1 cellular context compared by ENCODE assay signal in the genomic region with DNA sequence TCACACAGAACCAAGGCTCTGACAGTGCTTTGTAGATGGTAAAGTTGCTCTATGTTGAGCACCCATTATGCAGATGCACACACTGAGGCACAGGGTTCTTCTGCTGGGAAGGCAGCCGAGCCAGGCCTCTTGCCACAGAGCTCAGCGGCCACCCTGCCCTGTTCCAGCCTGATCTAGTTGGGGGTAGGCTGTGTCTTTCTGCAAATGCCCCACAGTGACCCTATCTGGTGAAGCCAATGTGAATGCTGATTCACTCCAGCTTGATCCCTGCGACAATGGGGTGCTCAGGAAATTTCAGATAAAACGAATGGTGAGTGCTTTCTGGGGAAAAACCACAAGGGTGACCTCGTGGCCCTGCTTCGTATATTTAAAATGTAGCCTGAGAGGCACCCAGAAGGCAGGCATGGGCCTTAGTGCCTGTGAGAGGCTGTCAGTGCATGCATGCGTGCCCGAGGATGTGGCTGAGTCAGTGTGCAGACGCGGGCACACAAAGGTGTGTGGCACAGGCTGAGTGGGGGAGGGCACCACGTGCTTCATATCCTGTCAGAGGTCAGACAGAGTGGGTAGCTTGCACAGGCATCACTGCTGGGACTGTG.
TF ChIP-seq lines count a peak whose summit lies in the region.

No MANE protein-coding gene starts in this region.

TF ChIP-seq in K562, 482 proteins besides CTCF, POLR2A, EP300 and RAD21 (continued from another document):
- TF ChIP-seq TGIF2 (CRISPR knock-in tag; IDR thresholded peaks at IDR 0.05), result no peak
- TF ChIP-seq ZBTB8A (IDR thresholded peaks at IDR 0.05; ENCODE audit: partially characterized antibody), result no peak
- TF ChIP-seq HDAC2 (IDR thresholded peaks at IDR 0.05), result peak; percentile 74; the same call in 1 of the 2 replicates
- 0 out of 2 replicates have a peak, but pooled peaks have one; percentile 16 for TF ChIP-seq ESRRA (IDR thresholded peaks at IDR 0.05; ENCODE audit: borderline replicate concordance, low read depth)
- TF ChIP-seq KLF16 (IDR thresholded peaks at IDR 0.05), result 0 out of 2 replicates have a peak, but pooled peaks have one; percentile 6
- no peak for TF ChIP-seq NR2C1 (IDR thresholded peaks at IDR 0.05)
- no peak for TF ChIP-seq NR2C1 (tag; IDR thresholded peaks at IDR 0.05)
- TF ChIP-seq CHD1 (IDR thresholded peaks at IDR 0.05; ENCODE audit: low read length), result no peak
- 0 out of 2 replicates have a peak, but pooled peaks have one; percentile 23 for TF ChIP-seq ZNF766 (CRISPR knock-in tag; conservative IDR thresholded peaks at IDR 0.05)
- no peak for TF ChIP-seq ZFP1 (CRISPR knock-in tag; IDR thresholded peaks at IDR 0.05)
- TF ChIP-seq SMARCA5 (IDR thresholded peaks at IDR 0.05), result peak; percentile 69; the same call in 1 of the 2 replicates
- TF ChIP-seq, protein P1, sequence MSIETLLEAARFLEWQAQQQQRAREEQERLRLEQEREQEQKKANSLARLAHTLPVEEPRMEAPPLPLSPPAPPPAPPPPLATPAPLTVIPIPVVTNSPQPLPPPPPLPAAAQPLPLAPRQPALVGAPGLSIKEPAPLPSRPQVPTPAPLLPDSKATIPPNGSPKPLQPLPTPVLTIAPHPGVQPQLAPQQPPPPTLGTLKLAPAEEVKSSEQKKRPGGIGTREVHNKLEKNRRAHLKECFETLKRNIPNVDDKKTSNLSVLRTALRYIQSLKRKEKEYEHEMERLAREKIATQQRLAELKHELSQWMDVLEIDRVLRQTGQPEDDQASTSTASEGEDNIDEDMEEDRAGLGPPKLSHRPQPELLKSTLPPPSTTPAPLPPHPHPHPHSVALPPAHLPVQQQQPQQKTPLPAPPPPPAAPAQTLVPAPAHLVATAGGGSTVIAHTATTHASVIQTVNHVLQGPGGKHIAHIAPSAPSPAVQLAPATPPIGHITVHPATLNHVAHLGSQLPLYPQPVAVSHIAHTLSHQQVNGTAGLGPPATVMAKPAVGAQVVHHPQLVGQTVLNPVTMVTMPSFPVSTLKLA (conservative IDR thresholded peaks at IDR 0.05), result peak; percentile 32 to 69; a peak in 2 of 4 replicates
- TF ChIP-seq ARID1B (IDR thresholded peaks at IDR 0.05), result peak; percentile 43; the same call in 1 of the 2 replicates
- no peak for TF ChIP-seq MTA1 (IDR thresholded peaks at IDR 0.05; ENCODE audit: borderline replicate concordance)
- TF ChIP-seq, protein P2, sequence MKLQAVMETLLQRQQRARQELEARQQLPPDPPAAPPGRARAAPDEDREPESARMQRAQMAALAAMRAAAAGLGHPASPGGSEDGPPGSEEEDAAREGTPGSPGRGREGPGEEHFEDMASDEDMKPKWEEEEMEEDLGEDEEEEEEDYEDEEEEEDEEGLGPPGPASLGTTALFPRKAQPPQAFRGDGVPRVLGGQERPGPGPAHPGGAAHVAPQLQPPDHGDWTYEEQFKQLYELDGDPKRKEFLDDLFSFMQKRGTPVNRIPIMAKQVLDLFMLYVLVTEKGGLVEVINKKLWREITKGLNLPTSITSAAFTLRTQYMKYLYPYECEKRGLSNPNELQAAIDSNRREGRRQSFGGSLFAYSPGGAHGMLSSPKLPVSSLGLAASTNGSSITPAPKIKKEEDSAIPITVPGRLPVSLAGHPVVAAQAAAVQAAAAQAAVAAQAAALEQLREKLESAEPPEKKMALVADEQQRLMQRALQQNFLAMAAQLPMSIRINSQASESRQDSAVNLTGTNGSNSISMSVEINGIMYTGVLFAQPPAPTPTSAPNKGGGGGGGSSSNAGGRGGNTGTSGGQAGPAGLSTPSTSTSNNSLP (IDR thresholded peaks at IDR 0.05; ENCODE audit: borderline replicate concordance, low read depth, low read length), result no peak
- TF ChIP-seq ZBED1 (IDR thresholded peaks at IDR 0.05), result no peak
- TF ChIP-seq RFX7 (CRISPR knock-in tag; IDR thresholded peaks at IDR 0.05), result no peak
- TF ChIP-seq SOX6 (IDR thresholded peaks at IDR 0.05), result 0 out of 2 replicates have a peak, but pooled peaks have one; percentile 27
- peak; percentile 18; the same call in 1 of the 2 replicates for TF ChIP-seq MAFF (IDR thresholded peaks at IDR 0.05; ENCODE audit: low read length)
- peak; percentile 79 for TF ChIP-seq NFE2 (IDR thresholded peaks at IDR 0.05; ENCODE audit: low read depth)
- peak; percentile 36 for TF ChIP-seq ZNF316 (IDR thresholded peaks at IDR 0.05)
- TF ChIP-seq, protein P3, sequence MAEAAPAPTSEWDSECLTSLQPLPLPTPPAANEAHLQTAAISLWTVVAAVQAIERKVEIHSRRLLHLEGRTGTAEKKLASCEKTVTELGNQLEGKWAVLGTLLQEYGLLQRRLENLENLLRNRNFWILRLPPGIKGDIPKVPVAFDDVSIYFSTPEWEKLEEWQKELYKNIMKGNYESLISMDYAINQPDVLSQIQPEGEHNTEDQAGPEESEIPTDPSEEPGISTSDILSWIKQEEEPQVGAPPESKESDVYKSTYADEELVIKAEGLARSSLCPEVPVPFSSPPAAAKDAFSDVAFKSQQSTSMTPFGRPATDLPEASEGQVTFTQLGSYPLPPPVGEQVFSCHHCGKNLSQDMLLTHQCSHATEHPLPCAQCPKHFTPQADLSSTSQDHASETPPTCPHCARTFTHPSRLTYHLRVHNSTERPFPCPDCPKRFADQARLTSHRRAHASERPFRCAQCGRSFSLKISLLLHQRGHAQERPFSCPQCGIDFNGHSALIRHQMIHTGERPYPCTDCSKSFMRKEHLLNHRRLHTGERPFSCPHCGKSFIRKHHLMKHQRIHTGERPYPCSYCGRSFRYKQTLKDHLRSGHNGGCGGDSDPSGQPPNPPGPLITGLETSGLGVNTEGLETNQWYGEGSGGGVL (CRISPR knock-in tag; IDR thresholded peaks at IDR 0.05), result no peak
- TF ChIP-seq TCF3 (CRISPR knock-in tag; IDR thresholded peaks at IDR 0.05), result peak; percentile 52; the same call in 1 of the 2 replicates
- no peak for TF ChIP-seq MEIS2 (IDR thresholded peaks at IDR 0.05; ENCODE audit: partially characterized antibody)
- peak; percentile 92 for TF ChIP-seq ADNP (tag; IDR thresholded peaks at IDR 0.05)
- no peak for TF ChIP-seq HNRNPLL (IDR thresholded peaks at IDR 0.05; ENCODE audit: low read depth, low read length, poor library complexity, severe bottlenecking)
- TF ChIP-seq, protein P4, sequence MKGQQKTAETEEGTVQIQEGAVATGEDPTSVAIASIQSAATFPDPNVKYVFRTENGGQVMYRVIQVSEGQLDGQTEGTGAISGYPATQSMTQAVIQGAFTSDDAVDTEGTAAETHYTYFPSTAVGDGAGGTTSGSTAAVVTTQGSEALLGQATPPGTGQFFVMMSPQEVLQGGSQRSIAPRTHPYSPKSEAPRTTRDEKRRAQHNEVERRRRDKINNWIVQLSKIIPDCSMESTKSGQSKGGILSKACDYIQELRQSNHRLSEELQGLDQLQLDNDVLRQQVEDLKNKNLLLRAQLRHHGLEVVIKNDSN (CRISPR knock-in tag; IDR thresholded peaks at IDR 0.05), result peak; percentile 53
- TF ChIP-seq L3MBTL2 (IDR thresholded peaks at IDR 0.05), result peak; percentile 23; the same call in 1 of the 2 replicates
- TF ChIP-seq CBFA2T2 (conservative IDR thresholded peaks at IDR 0.05), result peak; percentile 52
- TF ChIP-seq ZC3H8 (IDR thresholded peaks at IDR 0.05), result no peak
- TF ChIP-seq MIER1 (IDR thresholded peaks at IDR 0.05; ENCODE audit: low read depth), result no peak
- no peak for TF ChIP-seq CCNT2 (IDR thresholded peaks at IDR 0.05; ENCODE audit: borderline replicate concordance, extremely low read depth, insufficient read length, low read depth, low read length)
- no peak for TF ChIP-seq ZNF445 (CRISPR knock-in tag; IDR thresholded peaks at IDR 0.05; ENCODE audit: low read depth)
